In the genomic region with DNA sequence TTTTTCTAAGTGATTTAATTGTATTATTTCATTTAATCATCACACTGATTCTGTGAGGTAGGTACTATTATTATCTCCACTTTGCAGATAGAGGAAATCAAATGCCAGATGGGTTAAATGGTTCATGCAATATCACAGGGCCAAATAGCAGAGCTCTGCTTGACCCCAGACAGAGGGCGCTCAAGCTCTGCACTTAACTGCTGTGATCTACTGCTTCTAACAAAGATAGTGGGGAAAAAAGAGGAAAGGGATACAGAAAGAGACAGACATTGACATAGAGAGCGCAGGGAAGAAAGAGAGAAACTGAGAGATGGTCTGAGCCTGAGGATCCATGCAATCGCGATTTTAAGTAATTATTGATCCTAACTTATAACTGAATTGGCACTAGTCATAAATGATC, we compare ENCODE assay signal across 8 cellular contexts.
DNase-seq lines count a peak whose midpoint lies in the region; ATAC-seq, FAIRE-seq and TF ChIP-seq lines count a peak whose summit lies in the region.

No MANE protein-coding gene starts in this region.

- H3K27ac ChIP-seq in kidney (ENCODE audit: low read depth in 2 of 2, low read length in 2 of 2): no peak overlapping the region
- H3K27ac ChIP-seq in tibial nerve: no peak overlapping the region
- H3K27ac ChIP-seq in CD8-positive, alpha-beta T cell (ENCODE audit: low read depth, low read length): no peak overlapping the region

- H3K9ac ChIP-seq in NT2/D1 (ENCODE audit: insufficient read length, low read depth) (no peak overlapping the region), kidney (ENCODE audit: low read length in 2 of 2) (no peak overlapping the region)

- H3K27me3 ChIP-seq in NT2/D1 (ENCODE audit: insufficient read depth, insufficient read length) (no peaks in the 10 kb centered on the region), tibial nerve (no peaks in the 10 kb centered on the region)
- H3K27me3 ChIP-seq in CD8-positive, alpha-beta T cell (ENCODE audit: insufficient read depth, low read length): no peaks in the 10 kb centered on the region

- no peak for TF ChIP-seq POLR2A in tibial nerve (IDR thresholded peaks at IDR 0.05)

- intact Hi-C loops in kidney (cut with DNase I): loop anchor here (10.0 kb wide), 1 partner anchor 821 kb away; no protein-coding TSS in a partner anchor
- intact Hi-C loops in CD8-positive, alpha-beta T cell (cut with DNase I, micrococcal nuclease): no loop called here

- H3K36me3 ChIP-seq in NT2/D1 (ENCODE audit: insufficient read depth, insufficient read length, low read length) (no peaks in the 10 kb centered on the region), kidney (ENCODE audit: control insufficient read depth in 1 of 2, insufficient read depth in 2 of 2, low read length in 2 of 2) (no peaks in the 10 kb centered on the region), tibial nerve (no peaks in the 10 kb centered on the region)
- H3K36me3 ChIP-seq in CD8-positive, alpha-beta T cell (ENCODE audit: insufficient read depth, low read length): no peaks in the 10 kb centered on the region

- CTCF ChIA-PET in CD8-positive, alpha-beta T cell (lab: Charles Lee): no interaction called here

- no peak for TF ChIP-seq EP300 in tibial nerve (IDR thresholded peaks at IDR 0.05)

- no peak overlapping the region for H3K4me3 ChIP-seq in NT2/D1 (ENCODE audit: insufficient read length, low read depth)
- no peak overlapping the region for H3K4me3 ChIP-seq in cardiac fibroblast (replicated peaks in 1 of 2; ENCODE audit: low read depth in 2 of 2, low read length in 2 of 2)
- no peak overlapping the region for H3K4me3 ChIP-seq in kidney (ENCODE audit: low read length in 2 of 2)
- no peak overlapping the region for H3K4me3 ChIP-seq in tibial nerve
- H3K4me3 ChIP-seq in CD8-positive, alpha-beta T cell (ENCODE audit: low read depth, low read length): no peak overlapping the region

- no peak overlapping the region for H3K4me3 Mint-ChIP-seq in CD8-positive, alpha-beta T cell

- H3K36me3 Mint-ChIP-seq in CD8-positive, alpha-beta T cell: no peaks in the 10 kb centered on the region

- peak; percentile 68 for DNase-seq in D341Med (ENCODE audit: low spot score)
- no peak for DNase-seq in GM19239 (ENCODE audit: insufficient read length, low spot score)
- peak; percentile 74 for DNase-seq in NT2/D1 (ENCODE audit: low read depth, low spot score)
- DNase-seq in cardiac fibroblast (ENCODE audit: low read depth in 2 of 2): peak; percentile 68 to 73
- DNase-seq in kidney: peak; percentile 73
- peak in 1 of 2 donors; percentile 30 for DNase-seq in tibial nerve (ENCODE audit: low spot score in 2 of 2)
- no peak for DNase-seq in CD8-positive, alpha-beta T cell

- 20 to 21% methylated on average over 4 of the region's 4 CpGs for WGBS in tibial nerve, 2 donors

- POLR2A ChIA-PET in CD8-positive, alpha-beta T cell (lab: Charles Lee): no interaction called here

- FAIRE-seq in GM19239 (lab: Jason Lieb, UNC) (peak; percentile 78), kidney (lab: Jason Lieb, UNC) (peak; percentile 65)

- H3K27ac Mint-ChIP-seq in CD8-positive, alpha-beta T cell: no peak overlapping the region

- H3K9me3 ChIP-seq in NT2/D1 (ENCODE audit: insufficient read depth, low read length) (no peaks in the 10 kb centered on the region), kidney (ENCODE audit: control insufficient read depth in 1 of 2, low read length in 2 of 2) (no peaks in the 10 kb centered on the region), tibial nerve (no peaks in the 10 kb centered on the region)
- H3K9me3 ChIP-seq in CD8-positive, alpha-beta T cell (ENCODE audit: low read length): no peaks in the 10 kb centered on the region

- H3K4me1 ChIP-seq in NT2/D1 (ENCODE audit: insufficient read depth, insufficient read length): no peaks in the 10 kb centered on the region
- no peaks in the 10 kb centered on the region for H3K4me1 ChIP-seq in kidney (ENCODE audit: control insufficient read depth in 1 of 2, insufficient read depth in 1 of 2, low read depth in 1 of 2, low read length in 2 of 2)
- no peaks in the 10 kb centered on the region for H3K4me1 ChIP-seq in tibial nerve
- no peaks in the 10 kb centered on the region for H3K4me1 ChIP-seq in CD8-positive, alpha-beta T cell (ENCODE audit: insufficient read depth, low read length)

- ATAC-seq in HG03575 (IDR thresholded peaks at IDR 0.05; ENCODE audit: extremely low read depth, insufficient number of reproducible peaks, low FRiP score, unreplicated experiment): peak; percentile 78
- ATAC-seq in CD8-positive, alpha-beta T cell: no peak

- no peaks in the 10 kb centered on the region for H3K4me1 Mint-ChIP-seq in CD8-positive, alpha-beta T cell (ENCODE audit: low read depth)

- TF ChIP-seq CTCF in cardiac fibroblast (IDR thresholded peaks at IDR 0.05; ENCODE audit: low read depth, low read length) (peak; percentile 82), kidney (IDR thresholded peaks at IDR 0.05; ENCODE audit: borderline replicate concordance, extremely low read depth, insufficient read depth) (peak; percentile 88), tibial nerve (IDR thresholded peaks at IDR 0.05) (peak; percentile 44 to 76 (median 69))
- TF ChIP-seq CTCF in CD8-positive, alpha-beta T cell (IDR thresholded peaks at IDR 0.05): no peak

- H3K27me3 Mint-ChIP-seq in CD8-positive, alpha-beta T cell (ENCODE audit: low read depth): no peaks in the 10 kb centered on the region

- no peaks in the 10 kb centered on the region for H3K9me3 Mint-ChIP-seq in CD8-positive, alpha-beta T cell

Comparison
In these comparisons a context has a peak if more than half of its experiments do, and no peak if none do; other contexts are left out.
1. DNase-seq: peak in D341Med (single experiment), NT2/D1 (single experiment), cardiac fibroblast (2 of 2) and kidney (single experiment); none in GM19239 (single experiment) and CD8-positive, alpha-beta T cell (0 of 7).